ENCODE assay signal across 8 cellular contexts in the genomic region with DNA sequence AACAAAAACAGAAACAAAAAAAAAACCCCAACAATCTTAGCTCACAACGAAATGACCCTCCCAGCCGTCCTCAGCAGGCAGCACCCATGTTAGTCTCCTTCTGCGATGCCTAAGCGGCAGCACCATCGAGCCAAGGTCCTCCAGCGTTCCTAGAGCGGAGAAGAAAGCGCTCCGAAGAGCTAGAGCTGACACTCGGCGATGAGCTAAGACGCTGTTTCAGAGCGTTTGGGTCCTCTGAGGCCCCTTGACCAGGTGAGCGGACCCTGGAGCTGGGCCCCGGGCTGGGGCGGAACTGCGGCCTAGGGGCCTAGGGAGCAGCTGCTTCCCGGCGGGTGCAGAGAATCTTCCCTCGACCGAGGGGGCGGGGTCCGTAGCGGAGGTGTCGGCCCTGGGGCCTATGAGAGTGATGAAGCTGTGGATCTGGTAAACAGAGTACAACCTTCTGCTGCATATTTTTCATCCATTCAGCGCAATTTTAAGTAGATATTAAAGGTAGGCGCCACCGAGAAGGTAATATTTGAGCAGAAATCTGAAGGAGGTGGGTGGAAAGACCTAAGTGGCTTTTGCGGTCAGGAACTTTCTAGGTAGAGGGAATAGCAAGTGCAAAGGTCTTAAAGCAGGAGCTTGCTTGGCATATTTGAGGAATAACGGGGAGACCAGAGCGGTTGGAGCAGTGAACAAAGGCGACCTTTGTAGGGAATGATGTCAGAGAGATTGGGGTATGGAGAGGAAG. TPM values are rescaled to one million over a fixed set of nuclear protein-coding genes. Genes with fewer than 3 reads are reported as not detected.
DNase-seq lines count a peak whose midpoint lies in the region; ATAC-seq and TF ChIP-seq lines count a peak whose summit lies in the region.

A gene (plus strand): TSS at position 182 of the 733 bp plus-strand sequence. CDS start 4,777 bp downstream, outside the sequence.

- no peaks in the 10 kb centered on the region for H3K9me3 ChIP-seq in effector memory CD4-positive, alpha-beta T cell (ENCODE audit: control insufficient read depth, low read length)
- H3K9me3 ChIP-seq in lower lobe of right lung, result no peaks in the 10 kb centered on the region

- H3K27ac ChIP-seq in effector memory CD4-positive, alpha-beta T cell (ENCODE audit: insufficient read depth, low read length, poor library complexity, severe bottlenecking), result peak within 1 kb of the TSS; percentile 74
- peak within 1 kb of the TSS; percentile 84 for H3K27ac ChIP-seq in lower lobe of right lung

- H3K4me1 ChIP-seq in effector memory CD4-positive, alpha-beta T cell (ENCODE audit: control insufficient read depth, insufficient read depth, low read length, poor library complexity, severe bottlenecking), result peaks cover 10% of the 10 kb centered on the region
- peaks cover 14% of the 10 kb centered on the region for H3K4me1 ChIP-seq in lower lobe of right lung

- intact Hi-C loops in lower lobe of right lung (cut with DNase I), result no loop called here

- peak; percentile 81 for DNase-seq in CMK (ENCODE audit: low read depth)
- DNase-seq in HK-2 (ENCODE audit: unreplicated experiment), result peak; percentile 85
- peak; percentile 67 for DNase-seq in NCI-H82 treated with DMSO at 0.1 percent for 48 hours (lab: John Stamatoyannopoulos, UW; ENCODE audit: unreplicated experiment)
- peak; percentile 71 to 72 for DNase-seq in activated CD8-positive, alpha-beta memory T cell treated with anti-CD3 and anti-CD28 coated beads for 1 hour (ENCODE audit: extremely low read depth in 1 of 2, low read depth in 1 of 2)
- DNase-seq in effector memory CD4-positive, alpha-beta T cell, result peak; percentile 41 to 70 (median 51)
- peak; percentile 84 for DNase-seq in lower lobe of right lung
- DNase-seq in stimulated activated CD4-positive, alpha-beta T cell treated with anti-CD3 and anti-CD28 coated beads, TNF-alpha, amount 100 ng/mL, for 24 hours (ENCODE audit: low read depth in 3 of 3), result peak; percentile 64 to 79 (median 79)

- peak within 1 kb of the TSS; percentile 73 for H3K4me3 ChIP-seq in effector memory CD4-positive, alpha-beta T cell (ENCODE audit: insufficient read depth, low read depth, low read length, poor library complexity, severe bottlenecking)
- peak within 1 kb of the TSS; percentile 69 for H3K4me3 ChIP-seq in lower lobe of right lung

- ATAC-seq in GM19463 (IDR thresholded peaks at IDR 0.05; ENCODE audit: unreplicated experiment), result peak; percentile 93
- ATAC-seq in lower lobe of right lung, result peak; percentile 97 to 99

- no peak for TF ChIP-seq CTCF in lower lobe of right lung (IDR thresholded peaks at IDR 0.05)

- H3K27me3 ChIP-seq in effector memory CD4-positive, alpha-beta T cell (replicated peaks; ENCODE audit: control insufficient read depth, insufficient read depth, low read length, poor library complexity, severe bottlenecking), result no peaks in the 10 kb centered on the region
- H3K27me3 ChIP-seq in lower lobe of right lung (ENCODE audit: low read depth), result no peaks in the 10 kb centered on the region

- peaks cover 5% of the 10 kb centered on the region for H3K36me3 ChIP-seq in effector memory CD4-positive, alpha-beta T cell (ENCODE audit: control insufficient read depth, insufficient read depth, low read length)
- peaks cover 6% of the 10 kb centered on the region for H3K36me3 ChIP-seq in lower lobe of right lung

RNA-seq across cellular contexts. Expression of the gene that starts here (rescaled TPM):
- total RNA-seq in lower lobe of right lung, result 12.2 TPM

Comparison
In these comparisons a context has a peak if more than half of its experiments do, and no peak if none do; other contexts are left out.
1. Peak in every context shown above with its lines: DNase-seq, ATAC-seq, H3K4me3 ChIP-seq and H3K27ac ChIP-seq.